8 cellular contexts compared by ENCODE assay signal in the genomic region with DNA sequence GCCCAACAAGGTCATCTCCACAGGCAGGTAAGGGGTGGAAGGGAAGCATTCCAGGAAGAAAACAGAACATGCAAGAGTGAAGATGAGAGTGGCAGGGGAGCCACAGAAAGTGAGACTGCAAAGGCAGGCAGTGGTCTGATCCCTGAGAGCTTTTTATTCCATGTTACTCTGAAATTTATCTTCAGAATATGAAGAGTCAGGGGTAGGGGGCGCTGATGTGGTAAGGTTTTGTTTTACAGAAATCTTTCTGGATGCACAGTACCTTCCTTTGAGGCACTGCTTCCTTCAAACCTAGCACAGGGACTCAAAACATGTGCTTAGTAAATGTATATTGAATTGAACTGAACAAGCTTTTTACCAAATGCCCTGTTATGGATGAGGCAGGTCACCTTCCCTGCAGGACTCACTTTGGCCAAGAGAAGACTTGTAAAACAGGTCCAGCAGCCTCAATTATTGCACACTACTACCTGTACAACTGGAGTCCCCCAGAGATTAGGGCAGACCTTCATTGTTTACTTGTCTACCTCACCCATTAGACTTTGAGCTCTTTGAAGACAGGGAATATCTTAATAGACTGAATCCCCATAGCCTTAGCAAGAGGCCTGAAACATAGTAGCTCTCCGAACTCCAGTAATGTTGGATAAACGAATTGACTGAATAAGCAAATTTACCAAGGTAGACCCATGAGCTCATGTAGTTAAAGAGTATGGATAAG.
DNase-seq lines count a peak whose midpoint lies in the region; ATAC-seq and TF ChIP-seq lines count a peak whose summit lies in the region.

No MANE protein-coding gene starts in this region.

- H3K9ac ChIP-seq in iPS-18a (ENCODE audit: low read length), result peak overlapping the region; percentile 21

- H3K27me3 ChIP-seq in WERI-Rb-1 (ENCODE audit: insufficient read depth, low read depth, severe bottlenecking) (no peaks in the 10 kb centered on the region), iPS-18a (ENCODE audit: control insufficient read depth, insufficient read depth, low read length) (no peaks in the 10 kb centered on the region)

- peak; percentile 29 for DNase-seq in DMS153 treated with DMSO at 0.1 percent for 48 hours (lab: John Stamatoyannopoulos, UW; ENCODE audit: unreplicated experiment)
- peak; percentile 16 for DNase-seq in KG1 (lab: John Stamatoyannopoulos, UW)
- peak; percentile 46 for DNase-seq in WERI-Rb-1
- DNase-seq in NCI-H524 treated with DMSO at 0.1 percent for 48 hours (lab: John Stamatoyannopoulos, UW), result no peak
- no peak for DNase-seq in AG08396 (ENCODE audit: low spot score)

- 0 out of 2 replicates have a peak overlapping the region, but pooled peaks have one; percentile 57 for H3K4me3 ChIP-seq in WERI-Rb-1 (ENCODE audit: low read depth, low read length)
- peak overlapping the region; percentile 90 for H3K4me3 ChIP-seq in iPS-18a (ENCODE audit: low read length)

- ATAC-seq in HG02970 (IDR thresholded peaks at IDR 0.05; ENCODE audit: low FRiP score, unreplicated experiment) (no peak), GM21717 (IDR thresholded peaks at IDR 0.05; ENCODE audit: unreplicated experiment) (no peak)

- TF ChIP-seq CTCF in WERI-Rb-1 (IDR thresholded peaks at IDR 0.05; ENCODE audit: low read depth, low read length), result peak; percentile 56

- H3K9me3 ChIP-seq in WERI-Rb-1 (ENCODE audit: severe bottlenecking), result no peaks in the 10 kb centered on the region
- no peaks in the 10 kb centered on the region for H3K9me3 ChIP-seq in iPS-18a (ENCODE audit: control insufficient read depth, low read depth, low read length)

- H3K4me1 ChIP-seq in iPS-18a (ENCODE audit: control insufficient read depth, low read depth, low read length), result peaks cover 51% of the 10 kb centered on the region

- no peak overlapping the region for H3K27ac ChIP-seq in WERI-Rb-1
- H3K27ac ChIP-seq in iPS-18a (ENCODE audit: low read length), result no peak overlapping the region

- no peaks in the 10 kb centered on the region for H3K36me3 ChIP-seq in WERI-Rb-1
- no peaks in the 10 kb centered on the region for H3K36me3 ChIP-seq in iPS-18a (ENCODE audit: control insufficient read depth, low read depth, low read length)

Comparison
In these comparisons a context has a peak if more than half of its experiments do, and no peak if none do; other contexts are left out.
1. DNase-seq: peak in DMS153 treated with DMSO at 0.1 percent for 48 hours (single experiment), KG1 (single experiment) and WERI-Rb-1 (single experiment); none in NCI-H524 treated with DMSO at 0.1 percent for 48 hours (single experiment) and AG08396 (single experiment).